ENCODE assay signal across 8 cellular contexts in the genomic region with DNA sequence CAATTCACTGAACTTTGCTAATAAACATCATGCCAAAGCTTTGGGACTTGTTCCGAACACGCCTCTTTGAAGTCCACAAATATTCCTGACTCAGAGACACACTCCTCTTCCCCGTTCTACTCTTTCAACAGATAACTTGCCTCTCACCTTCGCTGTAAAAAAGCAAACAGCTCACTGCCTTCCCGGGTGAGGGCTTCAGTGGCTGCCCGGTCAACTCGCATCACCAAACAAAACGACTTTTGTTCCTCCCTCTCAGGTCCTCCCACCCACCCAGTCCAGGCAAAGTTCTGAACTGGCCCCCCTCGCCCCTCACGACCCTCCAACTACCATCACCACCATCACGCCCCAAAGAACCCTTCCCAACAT. TPM values are rescaled to one million over a fixed set of nuclear protein-coding genes. Genes with fewer than 3 reads are reported as not detected.
DNase-seq lines count a peak whose midpoint lies in the region; ATAC-seq and TF ChIP-seq lines count a peak whose summit lies in the region.

No MANE protein-coding gene starts in this region.

- H3K4me1 Mint-ChIP-seq in activated CD4-positive, alpha-beta T cell treated with anti-CD3 and anti-CD28 coated beads, Interleukin-2, amount 10 ng/mL, durations not matched to agents 24 days and 14 days = peaks cover 29% of the 10 kb centered on the region
- peaks cover 35% of the 10 kb centered on the region for H3K4me1 Mint-ChIP-seq in activated naive CD8-positive, alpha-beta T cell (ENCODE audit: low read depth)

- no peak for DNase-seq in activated CD4-positive, alpha-beta T cell treated with anti-CD3 and anti-CD28 coated beads, Interleukin-2, amount 10 ng/mL, durations not matched to agents 24 days and 14 days
- no peak for DNase-seq in activated CD4-positive, alpha-beta T cell treated with anti-CD3 and anti-CD28 coated beads, Interleukin-2, amount 50 U/mL, for 48 hours
- DNase-seq in lower leg skin (ENCODE audit: low spot score in 2 of 2) = no peak

- H3K9me3 ChIP-seq in iPS-18a (ENCODE audit: control insufficient read depth, low read depth, low read length) (no peaks in the 10 kb centered on the region), stomach smooth muscle (ENCODE audit: control insufficient read depth in 2 of 2, low read length in 2 of 2) (no peaks in the 10 kb centered on the region)

- 0 to 4% methylated on average over 11 of the region's 11 CpGs for WGBS in lower leg skin, 2 donors

- H3K9ac ChIP-seq in iPS-18a (ENCODE audit: low read length) (peak overlapping the region; percentile 98), stomach smooth muscle (ENCODE audit: low read length in 2 of 2) (peak overlapping the region; percentile 52 to 99)

- no peak overlapping the region for H3K27ac Mint-ChIP-seq in activated CD4-positive, alpha-beta T cell treated with anti-CD3 and anti-CD28 coated beads, Interleukin-2, amount 10 ng/mL, durations not matched to agents 24 days and 14 days
- no peak overlapping the region for H3K27ac Mint-ChIP-seq in activated naive CD8-positive, alpha-beta T cell

- peak overlapping the region; percentile 87 for H3K4me3 Mint-ChIP-seq in activated CD4-positive, alpha-beta T cell treated with anti-CD3 and anti-CD28 coated beads, Interleukin-2, amount 10 ng/mL, durations not matched to agents 24 days and 14 days
- peak overlapping the region; percentile 39 for H3K4me3 Mint-ChIP-seq in activated naive CD8-positive, alpha-beta T cell

- intact Hi-C loops in activated CD4-positive, alpha-beta T cell treated with anti-CD3 and anti-CD28 coated beads, Interleukin-2, amount 10 ng/mL, durations not matched to agents 24 days and 14 days (cut with micrococcal nuclease) = loop anchor here (2.0 to 5.0 kb wide), 2 partner anchors 127 to 281 kb away; a partner anchor contains a TSS
- intact Hi-C loops in lower leg skin (cut with DNase I; ENCODE audit: low total_unique reads) = loop anchor here (10.0 kb wide), 1 partner anchor 75 kb away; no protein-coding TSS in a partner anchor

- no peak for TF ChIP-seq CTCF in lower leg skin (IDR thresholded peaks at IDR 0.05)

- TF ChIP-seq POLR2A in lower leg skin (IDR thresholded peaks at IDR 0.05) = no peak

- no peaks in the 10 kb centered on the region for H3K36me3 Mint-ChIP-seq in activated CD4-positive, alpha-beta T cell treated with anti-CD3 and anti-CD28 coated beads, Interleukin-2, amount 10 ng/mL, durations not matched to agents 24 days and 14 days (ENCODE audit: low read depth)
- no peaks in the 10 kb centered on the region for H3K36me3 Mint-ChIP-seq in activated naive CD8-positive, alpha-beta T cell

- H3K27ac ChIP-seq in iPS-18a (ENCODE audit: low read length) (no peak overlapping the region), stomach smooth muscle (ENCODE audit: low read length) (peak overlapping the region; percentile 100)

- H3K27me3 ChIP-seq in iPS-18a (ENCODE audit: control insufficient read depth, insufficient read depth, low read length) = peaks cover 43% of the 10 kb centered on the region
- no peaks in the 10 kb centered on the region for H3K27me3 ChIP-seq in stomach smooth muscle (ENCODE audit: control insufficient read depth in 1 of 2, insufficient read depth in 2 of 2, low read length in 2 of 2)

- no peak for ATAC-seq in HG02970 (IDR thresholded peaks at IDR 0.05; ENCODE audit: low FRiP score, unreplicated experiment)
- no peak for ATAC-seq in GM19395 (IDR thresholded peaks at IDR 0.05; ENCODE audit: unreplicated experiment)

- H3K36me3 ChIP-seq in iPS-18a (ENCODE audit: control insufficient read depth, low read depth, low read length) = peaks cover 22% of the 10 kb centered on the region
- H3K36me3 ChIP-seq in stomach smooth muscle (ENCODE audit: control insufficient read depth in 2 of 2, insufficient read depth in 2 of 2, low read length in 2 of 2) = peaks cover 6 to 8% of the 10 kb centered on the region in 2 donors

- peak overlapping the region; percentile 97 for H3K4me3 ChIP-seq in iPS-18a (ENCODE audit: low read length)
- peak overlapping the region; percentile 27 to 98 for H3K4me3 ChIP-seq in stomach smooth muscle (ENCODE audit: low read length in 2 of 2)
- H3K4me3 ChIP-seq in lower leg skin (ENCODE audit: low read depth, poor library complexity, severe bottlenecking) = no peak overlapping the region

- H3K9me3 Mint-ChIP-seq in activated CD4-positive, alpha-beta T cell treated with anti-CD3 and anti-CD28 coated beads, Interleukin-2, amount 10 ng/mL, durations not matched to agents 24 days and 14 days = no peaks in the 10 kb centered on the region
- no peaks in the 10 kb centered on the region for H3K9me3 Mint-ChIP-seq in activated naive CD8-positive, alpha-beta T cell (ENCODE audit: low read depth)

- peaks cover 52% of the 10 kb centered on the region for H3K4me1 ChIP-seq in iPS-18a (ENCODE audit: control insufficient read depth, low read depth, low read length)
- H3K4me1 ChIP-seq in stomach smooth muscle (ENCODE audit: control insufficient read depth, insufficient read depth, low read length) = peaks cover 51% of the 10 kb centered on the region

- H3K27me3 Mint-ChIP-seq in activated CD4-positive, alpha-beta T cell treated with anti-CD3 and anti-CD28 coated beads, Interleukin-2, amount 10 ng/mL, durations not matched to agents 24 days and 14 days = peaks cover 82% of the 10 kb centered on the region
- peaks cover 49% of the 10 kb centered on the region for H3K27me3 Mint-ChIP-seq in activated naive CD8-positive, alpha-beta T cell

RNA-seq across cellular contexts. Expression of a gene that starts 0.5 kb away (rescaled TPM):
- 0.14 and 0.21 TPM in 2 replicates for total RNA-seq in activated CD4-positive, alpha-beta T cell treated with anti-CD3 and anti-CD28 coated beads, Interleukin-2, amount 10 ng/mL, durations not matched to agents 24 days and 14 days
- 100 to 1,000 TPM in 2 of 4 donors, 10 to 100 TPM in 2; 47.1 to 174 (median 80.4) TPM for total RNA-seq in lower leg skin

Comparison
In these comparisons a context has a peak if more than half of its experiments do, and no peak if none do; other contexts are left out.
1. RNA of a gene that starts 0.5 kb away (total RNA-seq): 47.1 to 174 TPM in lower leg skin; 0.14 to 0.21 TPM in activated CD4-positive, alpha-beta T cell treated with anti-CD3 and anti-CD28 coated beads, Interleukin-2, amount 10 ng/mL, durations not matched to agents 24 days and 14 days; every median in the first group is over 10 times any median in the second.